ENCODE assay signal across 11 cellular contexts in genomic region chr1:230858918-230859819, GRCh38. TPM values are rescaled to one million over a fixed set of nuclear protein-coding genes. Genes with fewer than 3 reads are reported as not detected.
DNase-seq lines count a peak whose midpoint lies in the region; ATAC-seq, FAIRE-seq and TF ChIP-seq lines count a peak whose summit lies in the region.
"Had no signal": no experiment of that assay in that cellular context is flagged by ENCODE, and none has a peak within 500 bp of the region (broad histone marks: within the 10 kb centered on the region; RNA-seq: fewer than 3 reads in every experiment).

No MANE protein-coding gene starts in this region.

- H3K9me3 ChIP-seq in Panc1 (ENCODE audit: control insufficient read depth, insufficient read depth, low read depth, low read length) (no peaks in the 10 kb centered on the region; the same call in 1 of the 2 replicates), upper lobe of right lung (no peaks in the 10 kb centered on the region), Peyer's patch (no peaks in the 10 kb centered on the region), pancreas (no peaks in the 10 kb centered on the region)

- peaks cover 68% of the 10 kb centered on the region for H3K4me1 Mint-ChIP-seq in mesothelial cell of epicardium

- POLR2A ChIA-PET in Panc1 (lab: Charles Lee), result no interaction called here

- BruUV-seq in Panc1 (replicated peaks; lab: Mats Ljungman, UMichigan), result no TSS peak

- TF ChIP-seq CTCF in Panc1 (IDR thresholded peaks at IDR 0.05) (no peak), mesothelial cell of epicardium (IDR thresholded peaks at IDR 0.05; ENCODE audit: unreplicated experiment) (no peak), upper lobe of right lung (IDR thresholded peaks at IDR 0.05) (no peak), Peyer's patch (IDR thresholded peaks at IDR 0.05) (no peak), pancreas (IDR thresholded peaks at IDR 0.05) (no peak)

- no peak for TF ChIP-seq POLR2A in Peyer's patch (IDR thresholded peaks at IDR 0.05)

- H3K36me3 Mint-ChIP-seq in mesothelial cell of epicardium, result peaks cover 34% of the 10 kb centered on the region

- FAIRE-seq in pancreas (lab: Jason Lieb, UNC), result no peak

- DNase-seq in Panc1 (ENCODE audit: low read depth, low spot score), result no peak
- peak; percentile 89 for DNase-seq in fibroblast of gingiva (ENCODE audit: low read depth)
- no peak for DNase-seq in mesothelial cell of epicardium (ENCODE audit: low spot score in 2 of 2, unreplicated experiment in 2 of 2)
- DNase-seq in upper lobe of right lung, result no peak
- DNase-seq in Peyer's patch, result no peak
- no peak for DNase-seq in pancreas
- DNase-seq: activated CD8-positive, alpha-beta memory T cell treated with anti-CD3 and anti-CD28 coated beads, Interleukin-2, amount 50 U/mL, for 48 hours; stimulated activated CD4-positive, alpha-beta T cell treated with anti-CD3 and anti-CD28 coated beads, Interleukin-12 subunit alpha, Interleukin-12 subunit beta, amount 100 ng/mL, for 4 hours had no signal

- in situ Hi-C loops in Panc1 (cut with HindIII; ENCODE audit: low pct_unique_long_range_greater_than_20kb, low sequenced_read_pairs), result no loop called here

- H3K9me3 Mint-ChIP-seq in mesothelial cell of epicardium, result peaks cover 3% of the 10 kb centered on the region
- H3K9me3 Mint-ChIP-seq: stimulated activated naive CD8-positive, alpha-beta T cell treated with anti-CD3 and anti-CD28 coated beads, Interleukin-15, Interleukin-2, amounts not matched to agents 100 ng/mL and 50 ng/mL, for 24 hours; T-helper 2 cell treated with Interferon-gamma antibody and Interleukin-4, amounts not matched to agents 5 μg/mL and 100 μg/mL, for 36 hours had no signal

- H3K27me3 ChIP-seq in Panc1 (ENCODE audit: control insufficient read depth, insufficient read depth, low read length) (no peaks in the 10 kb centered on the region), upper lobe of right lung (no peaks in the 10 kb centered on the region), Peyer's patch (no peaks in the 10 kb centered on the region), pancreas (no peaks in the 10 kb centered on the region)

- ATAC-seq in Panc1, result peak; percentile 43; the same call in 1 of the 2 replicates
- ATAC-seq in upper lobe of right lung, result no peak
- ATAC-seq in GM21717 (IDR thresholded peaks at IDR 0.05; ENCODE audit: unreplicated experiment), result no peak
- no peak for ATAC-seq in pancreas

- H3K27ac ChIP-seq in Panc1 (ENCODE audit: low read length) (no peak overlapping the region), upper lobe of right lung (peak overlapping the region; percentile 3), Peyer's patch (peak overlapping the region in 1 of 4 donors; percentile 13), pancreas (peak overlapping the region in 2 of 4 donors; percentile 22 to 34)

- no peak overlapping the region for H3K4me3 Mint-ChIP-seq in mesothelial cell of epicardium
- H3K4me3 Mint-ChIP-seq: stimulated activated naive CD8-positive, alpha-beta T cell treated with anti-CD3 and anti-CD28 coated beads, Interleukin-15, Interleukin-2, amounts not matched to agents 100 ng/mL and 50 ng/mL, for 24 hours; T-helper 2 cell treated with Interferon-gamma antibody and Interleukin-4, amounts not matched to agents 5 μg/mL and 100 μg/mL, for 36 hours had no signal

- no peaks in the 10 kb centered on the region for H3K27me3 Mint-ChIP-seq in mesothelial cell of epicardium (ENCODE audit: low read depth)
- H3K27me3 Mint-ChIP-seq: stimulated activated naive CD8-positive, alpha-beta T cell treated with anti-CD3 and anti-CD28 coated beads, Interleukin-15, Interleukin-2, amounts not matched to agents 100 ng/mL and 50 ng/mL, for 24 hours had no signal

- no peaks in the 10 kb centered on the region for H3K36me3 ChIP-seq in Panc1 (ENCODE audit: control insufficient read depth, insufficient read depth, low read length)
- peaks cover 13% of the 10 kb centered on the region for H3K36me3 ChIP-seq in upper lobe of right lung
- H3K36me3 ChIP-seq in Peyer's patch, result no peaks in the 10 kb centered on the region
- H3K36me3 ChIP-seq in pancreas, result peaks cover 0 to 6% (median 0%) of the 10 kb centered on the region in 3 donors

- no peak overlapping the region for H3K4me3 ChIP-seq in Panc1 (ENCODE audit: low read depth in 2 of 2, low read length in 2 of 2)
- no peak overlapping the region for H3K4me3 ChIP-seq in upper lobe of right lung
- H3K4me3 ChIP-seq in Peyer's patch, result no peak overlapping the region
- no peak overlapping the region for H3K4me3 ChIP-seq in pancreas

- peaks cover 31% of the 10 kb centered on the region for H3K4me1 ChIP-seq in Panc1 (ENCODE audit: control insufficient read depth, insufficient read depth, low read length)
- H3K4me1 ChIP-seq in upper lobe of right lung, result peaks cover 76% of the 10 kb centered on the region
- H3K4me1 ChIP-seq in Peyer's patch, result peaks cover 0 to 14% (median 0%) of the 10 kb centered on the region in 4 donors
- peaks cover 13 to 15% (median 15%) of the 10 kb centered on the region in 3 donors for H3K4me1 ChIP-seq in pancreas

- CTCF ChIA-PET in Panc1 (lab: Charles Lee), result no interaction called here

- peak overlapping the region; percentile 90 for H3K27ac Mint-ChIP-seq in mesothelial cell of epicardium
- H3K27ac Mint-ChIP-seq: stimulated activated naive CD8-positive, alpha-beta T cell treated with anti-CD3 and anti-CD28 coated beads, Interleukin-15, Interleukin-2, amounts not matched to agents 100 ng/mL and 50 ng/mL, for 24 hours; T-helper 2 cell treated with Interferon-gamma antibody and Interleukin-4, amounts not matched to agents 5 μg/mL and 100 μg/mL, for 36 hours had no signal

- 66 to 68% methylated on average over 12 of the region's 12 CpGs for WGBS in pancreas, 2 donors

- intact Hi-C loops in Panc1 (cut with micrococcal nuclease; ENCODE audit: unreplicated experiment) (no loop called here), upper lobe of right lung (cut with DNase I) (no loop called here), pancreas (cut with DNase I) (no loop called here)

RNA-seq across cellular contexts. Expression of gene C1orf198, which starts 9.2 kb away (rescaled TPM):
- 33.6 TPM for total RNA-seq in Panc1 (2021; ENCODE audit: unreplicated experiment)
- 20.9 TPM for polyA plus RNA-seq in Panc1 (2012; ENCODE audit: insufficient read length)
- 143 to 151 TPM (median 149 TPM) in 3 replicates for total RNA-seq in mesothelial cell of epicardium
- 159 TPM for total RNA-seq in upper lobe of right lung
- total RNA-seq in Peyer's patch, result 10 to 100 TPM; 10.3 to 14.0 (median 11.4) TPM
- total RNA-seq in pancreas, result 10 to 100 TPM; 17.7 to 35.3 (median 22.2) TPM
- polyA plus RNA-seq in pancreas, result 10 to 100 TPM; 16.5 to 19.4 TPM
